In the genomic region with DNA sequence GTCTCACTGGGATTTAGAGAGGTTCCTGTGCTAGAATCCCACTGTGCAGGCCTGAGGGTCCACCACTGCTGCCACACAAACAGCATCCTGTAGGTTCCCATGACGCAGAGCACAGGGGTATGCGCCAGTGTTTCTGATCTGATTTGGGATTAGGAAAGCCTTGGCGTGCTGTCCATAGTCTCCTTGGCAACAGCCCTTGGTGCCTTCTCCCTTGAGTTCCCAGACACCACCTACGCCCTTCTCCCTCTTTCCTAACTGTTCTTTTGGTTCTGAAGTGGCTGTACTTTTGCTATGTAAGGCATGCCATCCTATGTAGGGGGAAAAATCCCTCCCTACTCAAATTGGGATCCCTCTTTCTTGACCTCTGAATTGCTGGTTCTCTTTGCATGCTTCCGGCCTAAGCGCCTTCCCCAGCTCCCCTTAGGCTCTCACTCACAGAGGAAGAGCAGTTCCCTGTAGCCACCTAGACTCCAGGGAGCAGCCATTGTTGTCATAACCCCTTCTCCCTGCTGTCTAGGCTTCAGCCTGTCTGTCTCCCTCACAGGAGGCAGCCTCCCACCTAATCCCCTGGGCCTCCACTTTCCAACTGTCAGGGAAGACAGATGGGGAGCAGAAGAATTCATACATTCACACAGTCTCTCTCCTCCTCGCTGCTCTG, we compare ENCODE assay signal across 9 cellular contexts. TPM values are rescaled to one million over a fixed set of nuclear protein-coding genes. Genes with fewer than 3 reads are reported as not detected.
DNase-seq lines count a peak whose midpoint lies in the region; ATAC-seq and TF ChIP-seq lines count a peak whose summit lies in the region.
"Had no signal": no experiment of that assay in that cellular context is flagged by ENCODE, and none has a peak within 500 bp of the region (broad histone marks: within the 10 kb centered on the region; RNA-seq: fewer than 3 reads in every experiment).

No MANE protein-coding gene starts in this region.

- H3K27me3 ChIP-seq in HUES6 (ENCODE audit: control insufficient read depth, insufficient read depth, low read length) (no peaks in the 10 kb centered on the region), thoracic aorta (replicated peaks; ENCODE audit: insufficient read depth) (no peaks in the 10 kb centered on the region)

- intact Hi-C loops in activated CD4-positive, alpha-beta T cell treated with anti-CD3 and anti-CD28 coated beads, Interleukin-2, amount 10 ng/mL, durations not matched to agents 24 days and 14 days (cut with micrococcal nuclease): no loop called here

- peak overlapping the region; percentile 56 for H3K9ac ChIP-seq in HUES6 (ENCODE audit: low read length)

- no peak for DNase-seq in activated CD4-positive, alpha-beta T cell treated with anti-CD3 and anti-CD28 coated beads, Interleukin-2, amount 10 ng/mL, durations not matched to agents 24 days and 14 days
- DNase-seq in activated CD4-positive, alpha-beta T cell treated with anti-CD3 and anti-CD28 coated beads for 1 hour: no peak
- DNase-seq in fibroblast of gingiva (ENCODE audit: low read depth): peak; percentile 6
- DNase-seq in thoracic aorta (ENCODE audit: low spot score): no peak
- no peak for DNase-seq in cerebellum (ENCODE audit: low spot score)
- DNase-seq in NOMO-1 treated with DMSO at 0.1 percent for 48 hours (lab: John Stamatoyannopoulos, UW; ENCODE audit: unreplicated experiment): no peak

- no peaks in the 10 kb centered on the region for H3K36me3 Mint-ChIP-seq in activated CD4-positive, alpha-beta T cell treated with anti-CD3 and anti-CD28 coated beads, Interleukin-2, amount 10 ng/mL, durations not matched to agents 24 days and 14 days (ENCODE audit: low read depth)

- H3K4me1 ChIP-seq in HUES6 (ENCODE audit: control insufficient read depth, insufficient read depth, low read length) (peaks cover 25% of the 10 kb centered on the region), thoracic aorta (ENCODE audit: control insufficient read depth in 1 of 2, low read depth in 2 of 2) (peaks cover 5 to 44% of the 10 kb centered on the region in 2 donors)
- H3K4me1 ChIP-seq: prostate gland had no signal

- H3K4me3 ChIP-seq in HUES6 (ENCODE audit: low read depth, low read length): peak overlapping the region; percentile 31
- H3K4me3 ChIP-seq in thoracic aorta: no peak overlapping the region
- H3K4me3 ChIP-seq: prostate gland had no signal

- no peaks in the 10 kb centered on the region for H3K27me3 Mint-ChIP-seq in activated CD4-positive, alpha-beta T cell treated with anti-CD3 and anti-CD28 coated beads, Interleukin-2, amount 10 ng/mL, durations not matched to agents 24 days and 14 days

- H3K27ac Mint-ChIP-seq in activated CD4-positive, alpha-beta T cell treated with anti-CD3 and anti-CD28 coated beads, Interleukin-2, amount 10 ng/mL, durations not matched to agents 24 days and 14 days: peak overlapping the region; percentile 86

- H3K4me1 Mint-ChIP-seq in activated CD4-positive, alpha-beta T cell treated with anti-CD3 and anti-CD28 coated beads, Interleukin-2, amount 10 ng/mL, durations not matched to agents 24 days and 14 days: peaks cover 13% of the 10 kb centered on the region

- H3K9me3 ChIP-seq in HUES6 (ENCODE audit: control insufficient read depth, insufficient read depth, low read depth, low read length) (no peaks in the 10 kb centered on the region), thoracic aorta (no peaks in the 10 kb centered on the region)
- H3K9me3 ChIP-seq: prostate gland had no signal

- H3K36me3 ChIP-seq in HUES6 (ENCODE audit: control insufficient read depth, insufficient read depth, low read length) (no peaks in the 10 kb centered on the region), thoracic aorta (no peaks in the 10 kb centered on the region)
- H3K36me3 ChIP-seq: prostate gland had no signal

- ATAC-seq in thoracic aorta (ENCODE audit: insufficient number of reproducible peaks, low FRiP score, low read depth) (peak; percentile 26), HG03354 (IDR thresholded peaks at IDR 0.05; ENCODE audit: poor library complexity, severe bottlenecking, unreplicated experiment) (no peak)

- TF ChIP-seq CTCF in thoracic aorta (IDR thresholded peaks at IDR 0.05): no peak

- H3K27ac ChIP-seq in HUES6 (ENCODE audit: low read depth, low read length) (peak overlapping the region; percentile 21; the same call in 1 of the 2 replicates), thoracic aorta (peak overlapping the region; percentile 6 to 46)
- H3K27ac ChIP-seq: prostate gland had no signal

- H3K9me3 Mint-ChIP-seq in activated CD4-positive, alpha-beta T cell treated with anti-CD3 and anti-CD28 coated beads, Interleukin-2, amount 10 ng/mL, durations not matched to agents 24 days and 14 days: no peaks in the 10 kb centered on the region

- peak overlapping the region; percentile 68 for H3K4me3 Mint-ChIP-seq in activated CD4-positive, alpha-beta T cell treated with anti-CD3 and anti-CD28 coated beads, Interleukin-2, amount 10 ng/mL, durations not matched to agents 24 days and 14 days

RNA-seq across cellular contexts. Expression of a gene that starts 14.8 kb away (rescaled TPM):
- total RNA-seq in activated CD4-positive, alpha-beta T cell treated with anti-CD3 and anti-CD28 coated beads, Interleukin-2, amount 10 ng/mL, durations not matched to agents 24 days and 14 days: 13.6 and 14.9 TPM in 2 replicates
- 10 to 100 TPM; 12.9 to 27.5 TPM for total RNA-seq in thoracic aorta
- total RNA-seq in cerebellum: 38.2 TPM
